20 cellular contexts compared by ENCODE assay signal in genomic region chr7:96416599-96416998, GRCh38.
DNase-seq lines count a peak whose midpoint lies in the region; FAIRE-seq and TF ChIP-seq lines count a peak whose summit lies in the region.
"Had no signal": no experiment of that assay in that cellular context is flagged by ENCODE, and none has a peak within 500 bp of the region (broad histone marks: within the 10 kb centered on the region; RNA-seq: fewer than 3 reads in every experiment).

No MANE protein-coding gene starts in this region.

- no peak overlapping the region for H3K27ac ChIP-seq in endothelial cell of umbilical vein (ENCODE audit: insufficient read depth, low read depth, low read length)
- H3K27ac ChIP-seq: BLaER1 treated with 17β-estradiol and CSF1 and Interleukin-3, amounts not matched to agents 10 nM and 100 nM; GM23248; Peyer's patch had no signal

- no peaks in the 10 kb centered on the region for H3K79me2 ChIP-seq in endothelial cell of umbilical vein (ENCODE audit: control insufficient read depth, insufficient read depth, low read length)

- H4K20me1 ChIP-seq in endothelial cell of umbilical vein (replicated peaks; ENCODE audit: control insufficient read depth, extremely low read depth, insufficient read depth, low read length): no peaks in the 10 kb centered on the region
- H4K20me1 ChIP-seq: BLaER1 treated with 17β-estradiol and CSF1 and Interleukin-3, amounts not matched to agents 10 nM and 100 nM had no signal

- no peak overlapping the region for H3K4me2 ChIP-seq in endothelial cell of umbilical vein (ENCODE audit: insufficient read depth, low read length)
- H3K4me2 ChIP-seq: BLaER1 treated with 17β-estradiol and CSF1 and Interleukin-3, amounts not matched to agents 10 nM and 100 nM had no signal

- H3K36me3 ChIP-seq in endothelial cell of umbilical vein (ENCODE audit: control insufficient read depth in 2 of 2, extremely low read depth in 1 of 2, insufficient read depth in 2 of 2, low read length in 2 of 2): no peaks in the 10 kb centered on the region
- H3K36me3 ChIP-seq: BLaER1 treated with 17β-estradiol and CSF1 and Interleukin-3, amounts not matched to agents 10 nM and 100 nM; HAP-1; Peyer's patch had no signal

- peaks cover 21% of the 10 kb centered on the region for H3K4me1 Mint-ChIP-seq in nephron
- H3K4me1 Mint-ChIP-seq: CD8-positive, alpha-beta memory T cell had no signal

- no peaks in the 10 kb centered on the region for H3K27me3 ChIP-seq in endothelial cell of umbilical vein (ENCODE audit: control insufficient read depth in 2 of 2, insufficient read depth in 2 of 2, low read length in 2 of 2)
- H3K27me3 ChIP-seq: BLaER1 treated with 17β-estradiol and CSF1 and Interleukin-3, amounts not matched to agents 10 nM and 100 nM; Peyer's patch had no signal

- H3K27ac Mint-ChIP-seq in nephron: peak overlapping the region; percentile 25 to 35 (median 30)

- H3K4me3 ChIP-seq in endothelial cell of umbilical vein (replicated peaks in 1 of 3; ENCODE audit: insufficient read depth in 1 of 3, low read depth in 1 of 3, low read length in 3 of 3): no peak overlapping the region
- H3K4me3 ChIP-seq: BLaER1 treated with 17β-estradiol and CSF1 and Interleukin-3, amounts not matched to agents 10 nM and 100 nM; GM12878; GM23248; HAP-1; Peyer's patch had no signal

- dilution Hi-C loops in endothelial cell of umbilical vein (cut with MboI; ENCODE audit: extremely low pct_ligation_motif_present, low sequenced_read_pairs): no loop called here

- H3K27me3 Mint-ChIP-seq in nephron (ENCODE audit: low read depth): no peaks in the 10 kb centered on the region

- H3K9ac ChIP-seq in endothelial cell of umbilical vein (replicated peaks; ENCODE audit: extremely low read depth, insufficient read depth, low read length): no peak overlapping the region
- H3K9ac ChIP-seq: BLaER1 treated with 17β-estradiol and CSF1 and Interleukin-3, amounts not matched to agents 10 nM and 100 nM; GM23248 had no signal

- TF ChIP-seq CTCF in endothelial cell of umbilical vein (IDR thresholded peaks at IDR 0.05; ENCODE audit: extremely low read depth in 1 of 2, insufficient read depth in 1 of 2, low read depth in 1 of 2, low read length in 2 of 2): no peak
- TF ChIP-seq CTCF in nephron (IDR thresholded peaks at IDR 0.05; ENCODE audit: unreplicated experiment in 3 of 3): no peak

- H3K9me3 Mint-ChIP-seq in nephron: no peaks in the 10 kb centered on the region
- H3K9me3 Mint-ChIP-seq: CD8-positive, alpha-beta memory T cell had no signal

- no peaks in the 10 kb centered on the region for H3K4me1 ChIP-seq in endothelial cell of umbilical vein (ENCODE audit: control insufficient read depth, extremely low read depth, insufficient read depth, low read length)
- H3K4me1 ChIP-seq: BLaER1 treated with 17β-estradiol and CSF1 and Interleukin-3, amounts not matched to agents 10 nM and 100 nM; HAP-1; Peyer's patch had no signal

- no peaks in the 10 kb centered on the region for H3K9me1 ChIP-seq in endothelial cell of umbilical vein (replicated peaks; ENCODE audit: control insufficient read depth, extremely low read depth, insufficient read depth, low read length)

- DNase-seq in NCI-H69 (lab: John Stamatoyannopoulos, UW) (peak; percentile 89), SK-N-DZ (ENCODE audit: low spot score) (peak; percentile 27), endothelial cell of umbilical vein (ENCODE audit: low read depth, low spot score) (peak; percentile 38), SIG-M5 treated with dmso at 0.1 percent for 504 hours (lab: John Stamatoyannopoulos, UW; ENCODE audit: unreplicated experiment) (no peak), HUDEP-2 (lab: John Stamatoyannopoulos, UW; ENCODE audit: unreplicated experiment in 76 of 76) (no peak)
- no peak for DNase-seq in activated CD8-positive, alpha-beta memory T cell treated with anti-CD3 and anti-CD28 coated beads, Interleukin-2, amount 50 U/mL, for 4 hours
- DNase-seq: CD8-positive, alpha-beta memory T cell; DMS53; EL; GM23248; KBM-7; NCI-H1105 treated with DMSO at 0.1 percent for 48 hours; NCI-H1930; NCI-H226; NCI-H524; Peyer's patch had no signal

- H3K36me3 Mint-ChIP-seq in nephron (ENCODE audit: low read depth): no peaks in the 10 kb centered on the region
- H3K36me3 Mint-ChIP-seq: CD8-positive, alpha-beta memory T cell had no signal

- BruUV-seq in endothelial cell of umbilical vein (replicated peaks; lab: Mats Ljungman, UMichigan): no TSS peak

- no peak for FAIRE-seq in endothelial cell of umbilical vein (lab: Jason Lieb, UNC)
- FAIRE-seq: GM12878 had no signal

- no peak for TF ChIP-seq POLR2A in endothelial cell of umbilical vein (IDR thresholded peaks at IDR 0.05; ENCODE audit: low read depth, low read length)

- intact Hi-C loops in endothelial cell of umbilical vein (cut with micrococcal nuclease): loop anchor here (5.0 kb wide), 1 partner anchor 499 kb away; no protein-coding TSS in a partner anchor

- H2AFZ ChIP-seq in endothelial cell of umbilical vein (ENCODE audit: low read depth, low read length): no peak overlapping the region
- H2AFZ ChIP-seq: GM23248 had no signal

- POLR2A ChIA-PET in endothelial cell of umbilical vein (lab: Charles Lee): no interaction called here

- H3K4me3 Mint-ChIP-seq in nephron: no peak overlapping the region
- H3K4me3 Mint-ChIP-seq: CD8-positive, alpha-beta memory T cell had no signal

- H3K9me3 ChIP-seq in endothelial cell of umbilical vein (replicated peaks; ENCODE audit: control insufficient read depth, insufficient read depth, low read length): no peaks in the 10 kb centered on the region
- H3K9me3 ChIP-seq: BLaER1 treated with 17β-estradiol and CSF1 and Interleukin-3, amounts not matched to agents 10 nM and 100 nM; HAP-1; Peyer's patch had no signal

- CTCF ChIA-PET in endothelial cell of umbilical vein (lab: Charles Lee): no interaction called here

TF ChIP-seq in endothelial cell of umbilical vein, 7 proteins besides CTCF, POLR2A, EP300 and RAD21:
- TF ChIP-seq POLR2AphosphoS5 (IDR thresholded peaks at IDR 0.05; ENCODE audit: insufficient read depth, low read depth, low read length) (no peak), JUN (IDR thresholded peaks at IDR 0.05; ENCODE audit: borderline replicate concordance, insufficient read depth, insufficient read length, low read depth) (no peak), EZH2 (IDR thresholded peaks at IDR 0.05; ENCODE audit: borderline replicate concordance, low read depth, low read length, severe bottlenecking) (no peak), GATA2 (IDR thresholded peaks at IDR 0.05; ENCODE audit: insufficient read depth, insufficient read length, low read depth, low read length) (no peak)

Comparison
In these comparisons a context has a peak if more than half of its experiments do, and no peak if none do; other contexts are left out.
1. DNase-seq: peak in NCI-H69 (single experiment), SK-N-DZ (single experiment) and endothelial cell of umbilical vein (single experiment); none in SIG-M5 treated with dmso at 0.1 percent for 504 hours (single experiment), activated CD8-positive, alpha-beta memory T cell treated with anti-CD3 and anti-CD28 coated beads, Interleukin-2, amount 50 U/mL, for 4 hours (single experiment) and HUDEP-2 (0 of 76).